In the genomic region with DNA sequence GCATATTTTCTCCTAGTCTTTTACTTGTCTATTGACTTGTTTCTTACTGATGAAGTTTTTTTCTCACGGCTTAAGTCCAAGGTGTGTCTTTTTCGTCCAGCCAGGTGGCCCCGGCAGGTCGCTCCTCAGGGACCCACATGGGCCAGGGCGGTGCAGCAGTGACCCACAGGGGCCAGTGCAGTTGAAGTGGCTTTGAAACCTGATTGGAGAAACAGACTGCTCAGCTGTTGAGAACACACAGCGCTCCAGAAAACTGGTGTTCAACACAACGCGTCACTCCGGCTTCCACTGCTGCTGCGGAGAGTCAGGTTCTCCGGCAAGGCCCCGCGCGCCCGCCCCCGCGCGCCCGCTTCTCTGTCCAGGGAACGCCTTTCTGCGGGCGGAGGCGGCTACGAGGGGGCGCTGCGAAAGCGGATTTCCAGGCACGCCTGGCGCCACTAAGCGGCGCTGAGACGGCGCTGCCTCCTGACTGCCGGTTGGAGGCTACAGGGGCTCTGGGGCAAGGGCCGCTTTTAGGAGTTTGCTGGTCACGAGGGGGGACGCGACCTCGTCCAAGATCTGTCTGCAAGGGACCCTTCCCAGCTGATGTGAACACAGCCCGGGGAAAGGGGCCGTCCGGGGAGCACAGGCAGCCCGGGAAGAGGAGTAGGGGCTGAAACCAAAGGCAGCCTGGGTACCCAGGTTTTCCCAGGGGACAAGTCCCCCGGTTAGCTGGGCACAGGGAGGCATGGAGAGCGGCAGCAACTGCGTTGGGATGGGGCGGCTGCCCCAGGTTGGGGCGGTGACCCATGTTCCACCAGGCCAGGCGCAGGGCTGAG, we compare ENCODE assay signal across 13 cellular contexts. TPM values are rescaled to one million over a fixed set of nuclear protein-coding genes. Genes with fewer than 3 reads are reported as not detected.
A peak's percentile ranks its signal among the peaks of the same experiment; 100 is the strongest.
DNase-seq lines count a peak whose midpoint lies in the region; ATAC-seq, FAIRE-seq and TF ChIP-seq lines count a peak whose summit lies in the region.
"Not testable (repeated sequence)": the region's sequence is repeated elsewhere in the genome, so short reads cannot be mapped to it uniquely, and the experiment has no call there.
"Had no signal": no experiment of that assay in that cellular context is flagged by ENCODE, and none has a peak within 500 bp of the region (broad histone marks: within the 10 kb centered on the region; RNA-seq: fewer than 3 reads in every experiment).

No MANE protein-coding gene starts in this region.

- POLR2A ChIA-PET in A549 (lab: Yijun Ruan, JAX): not testable (repeated sequence)

- peak overlapping the region; percentile 65 for H3K4me2 ChIP-seq in A549
- peak overlapping the region; percentile 28 for H3K4me2 ChIP-seq in GM23248 (ENCODE audit: unreplicated experiment)
- H3K4me2 ChIP-seq in MM.1S (ENCODE audit: low read depth, low read length): not testable (repeated sequence)
- H3K4me2 ChIP-seq in mammary epithelial cell (ENCODE audit: insufficient read depth, low read depth, low read length): peak overlapping the region; percentile 30
- peak overlapping the region; percentile 54 for H3K4me2 ChIP-seq in hepatocyte
- H3K4me2 ChIP-seq in skeletal muscle satellite cell (ENCODE audit: low read length): peak overlapping the region; percentile 52

- H3K27ac Mint-ChIP-seq in naive B cell: not testable (repeated sequence)

- H3F3A ChIP-seq in GM23248 (ENCODE audit: insufficient read depth); MM.1S (ENCODE audit: insufficient read depth, low read length): not testable (repeated sequence)

- CTCF ChIA-PET in A549 (lab: Yijun Ruan, JAX); mammary epithelial cell (lab: Charles Lee; ENCODE audit: low non-redundant PET): not testable (repeated sequence)

- not testable (repeated sequence) for TF ChIP-seq RAD21 in A549 (conservative IDR thresholded peaks at IDR 0.05 in 1 of 2, IDR thresholded peaks at IDR 0.05 in 1 of 2)

- not testable (repeated sequence) for H3K9me2 ChIP-seq in GM23248 (ENCODE audit: insufficient read depth); MM.1S (replicated peaks; ENCODE audit: insufficient read depth, low read length); hepatocyte (replicated peaks; ENCODE audit: insufficient read depth)

- not testable (repeated sequence) for BruUV-seq in mammary epithelial cell (replicated peaks; lab: Mats Ljungman, UMichigan)

- not testable (repeated sequence) for H3K4me3 Mint-ChIP-seq in activated T-cell treated with anti-CD3 and anti-CD28 coated beads, Interleukin-2, amount 50 U/mL, for 4 hours; naive B cell

- H2AFZ ChIP-seq in GM23248; MM.1S (ENCODE audit: low read length); mammary epithelial cell (ENCODE audit: low read depth, low read length); hepatocyte: not testable (repeated sequence)

- not testable (repeated sequence) for H3K4me3 ChIP-seq in A549; GM23248; MM.1S (ENCODE audit: low read length); mammary epithelial cell (replicated peaks in 1 of 3; ENCODE audit: insufficient read depth in 1 of 3, low read depth in 2 of 3, low read length in 3 of 3); hepatocyte; skeletal muscle satellite cell (ENCODE audit: low read length)

- not testable (repeated sequence) for H3K36me3 Mint-ChIP-seq in activated T-cell treated with anti-CD3 and anti-CD28 coated beads, Interleukin-2, amount 50 U/mL, for 4 hours (ENCODE audit: insufficient read depth); naive B cell

- H3K4me1 ChIP-seq in A549; GM23248 (ENCODE audit: insufficient read depth); MM.1S (ENCODE audit: low read length); mammary epithelial cell (ENCODE audit: insufficient read depth, low read length); hepatocyte (ENCODE audit: insufficient read depth); skeletal muscle satellite cell (ENCODE audit: control insufficient read depth, insufficient read depth, low read length): not testable (repeated sequence)

- WGBS in A549 (ENCODE audit: missing lambda C conversion rate): 0% methylated on average over 5 of the region's 49 CpGs
- WGBS in GM23248 (ENCODE audit: low coverage in 1 of 2, low lambda C conversion rate in 2 of 2, missing lambda C conversion rate in 2 of 2), 2 experiments: 8 to 23% methylated on average over 6 of the region's 49 CpGs
- WGBS in mammary epithelial cell (ENCODE audit: low coverage, missing lambda C conversion rate): 3% methylated on average over 5 of the region's 49 CpGs
- WGBS in hepatocyte (ENCODE audit: low lambda C conversion rate, missing lambda C conversion rate): 16% methylated on average over 9 of the region's 49 CpGs

- H3K27ac ChIP-seq in A549 (peak overlapping the region; percentile 85 to 86), GM23248 (peak overlapping the region; percentile 62), mammary epithelial cell (ENCODE audit: insufficient read depth, low read depth, low read length) (peak overlapping the region; percentile 22), hepatocyte (peak overlapping the region; percentile 53)
- H3K27ac ChIP-seq in MM.1S (ENCODE audit: low read length): not testable (repeated sequence)

- FAIRE-seq in A549 (lab: Jason Lieb, UNC): not testable (repeated sequence)

- H3K36me3 ChIP-seq in GM23248 (ENCODE audit: low read depth); MM.1S (replicated peaks; ENCODE audit: insufficient read depth, low read length); mammary epithelial cell (ENCODE audit: insufficient read depth, low read length); hepatocyte (replicated peaks; ENCODE audit: insufficient read depth, low read depth); skeletal muscle satellite cell (ENCODE audit: insufficient read depth, low read length): not testable (repeated sequence)

- dilution Hi-C loops in mammary epithelial cell (cut with HindIII; ENCODE audit: low sequenced_read_pairs): not testable (repeated sequence)

- H3K27me3 ChIP-seq in GM23248 (replicated peaks; ENCODE audit: insufficient read depth); MM.1S (replicated peaks; ENCODE audit: insufficient read depth, low read length); mammary epithelial cell (ENCODE audit: insufficient read depth, low read length); hepatocyte; skeletal muscle satellite cell (ENCODE audit: control insufficient read depth, insufficient read depth, low read length): not testable (repeated sequence)

- H3K9ac ChIP-seq in GM23248: peak overlapping the region; percentile 59
- not testable (repeated sequence) for H3K9ac ChIP-seq in MM.1S (ENCODE audit: low read length); skeletal muscle satellite cell (ENCODE audit: low read depth, low read length)
- peak overlapping the region; percentile 23 for H3K9ac ChIP-seq in mammary epithelial cell (ENCODE audit: insufficient read depth, low read length)

- ATAC-seq in A549 (peak; percentile 47 to 67), naive B cell (ENCODE audit: low read depth in 2 of 2) (peak; percentile 27 to 60)
- peak; percentile 60 to 75 for ATAC-seq in activated T-cell treated with anti-CD3 and anti-CD28 coated beads, Interleukin-2, amount 50 U/mL, for 4 hours

- not testable (repeated sequence) for TF ChIP-seq POLR2A in A549 (IDR thresholded peaks at IDR 0.05; ENCODE audit: low read length)

- DNase-seq in A549 (ENCODE audit: low read depth in 1 of 2, low spot score in 1 of 2); GM23248; MM.1S; activated T-cell treated with anti-CD3 and anti-CD28 coated beads, Interleukin-2, amount 50 U/mL, for 4 hours; mammary epithelial cell; hepatocyte (ENCODE audit: low spot score); naive B cell: not testable (repeated sequence)

- intact Hi-C loops in mammary epithelial cell (cut with micrococcal nuclease): not testable (repeated sequence)

- not testable (repeated sequence) for H4K20me1 ChIP-seq in GM23248 (ENCODE audit: insufficient read depth); MM.1S (ENCODE audit: insufficient read depth, low read length); mammary epithelial cell (ENCODE audit: insufficient read depth, low read length); hepatocyte (ENCODE audit: insufficient read depth, poor library complexity, severe bottlenecking)

- H3K79me2 ChIP-seq in GM23248 (ENCODE audit: insufficient read depth); MM.1S (ENCODE audit: low read length); hepatocyte: not testable (repeated sequence)
- H3K79me2 ChIP-seq in mammary epithelial cell (ENCODE audit: insufficient read depth, low read length): peaks cover 30% of the 10 kb centered on the region

- in situ Hi-C loops in GM23248 (cut with MboI); mammary epithelial cell (cut with MboI; ENCODE audit: low sequenced_read_pairs in 2 of 2): not testable (repeated sequence)

- H3K4me1 Mint-ChIP-seq in activated T-cell treated with anti-CD3 and anti-CD28 coated beads, Interleukin-2, amount 50 U/mL, for 4 hours (ENCODE audit: low read depth); naive B cell: not testable (repeated sequence)

- H3K27me3 Mint-ChIP-seq in activated T-cell treated with anti-CD3 and anti-CD28 coated beads, Interleukin-2, amount 50 U/mL, for 4 hours (ENCODE audit: low read depth); naive B cell: not testable (repeated sequence)

- not testable (repeated sequence) for TF ChIP-seq CTCF in A549 (IDR thresholded peaks at IDR 0.05); mammary epithelial cell (conservative IDR thresholded peaks at IDR 0.05 in 1 of 2, IDR thresholded peaks at IDR 0.05 in 1 of 2; ENCODE audit: extremely low read depth in 1 of 2, insufficient read depth in 1 of 2, low read depth in 1 of 2, low read length in 2 of 2); hepatocyte (IDR thresholded peaks at IDR 0.05; ENCODE audit: poor library complexity)
- TF ChIP-seq CTCF in MM.1S (IDR thresholded peaks at IDR 0.05; ENCODE audit: low read length): peak; percentile 4; the same call in 1 of the 2 replicates

- not testable (repeated sequence) for H3K9me3 ChIP-seq in A549; GM23248 (ENCODE audit: low read depth); MM.1S (replicated peaks; ENCODE audit: insufficient read depth, low read length); mammary epithelial cell (replicated peaks; ENCODE audit: insufficient read depth, low read length); hepatocyte (ENCODE audit: low read depth); skeletal muscle satellite cell (replicated peaks; ENCODE audit: low read length)

- not testable (repeated sequence) for TF ChIP-seq EP300 in A549 (IDR thresholded peaks at IDR 0.05)

- H3K9me3 Mint-ChIP-seq in activated T-cell treated with anti-CD3 and anti-CD28 coated beads, Interleukin-2, amount 50 U/mL, for 4 hours; naive B cell: not testable (repeated sequence)

RNA-seq across cellular contexts. Expression of gene FAM25C, which starts 13.0 kb away (rescaled TPM):
- polyA plus RNA-seq in A549 (2011; rRNA removed): 0.59 TPM in 1 of 2 replicates, not detected in the other
- polyA plus RNA-seq in A549 (2012; cell fraction: cytosol; rRNA removed): 1.8 and 3.9 TPM in 2 replicates
- 5.2 TPM in 1 of 2 replicates, not detected in the other for polyA plus RNA-seq in A549 (2012; cell fraction: nucleus; rRNA removed)
- polyA plus RNA-seq in A549 (2017; fragmentation: RNase III; extraction: RNeasy Plus Mini Kit Qiagen cat#74134 plus additional on column Dnase treatment): 0.70 to 0.73 TPM in 2 of 3 replicates, not detected in the other
- not detected in 2 replicates for polyA minus RNA-seq in A549 (2011; rRNA and poly(A)+ RNA removed)
- total RNA-seq in GM23248 (2014; rRNA removed; shearing (Covaris generic)): not detected in 2 replicates
- polyA plus RNA-seq in GM23248 (2016; fragmentation: Nextera tagmentation; extraction: Ambion mirVana): not detected in 2 replicates
- not detected for total RNA-seq in activated T-cell treated with anti-CD3 and anti-CD28 coated beads, Interleukin-2, amount 50 U/mL, for 4 hours
- total RNA-seq in mammary epithelial cell: not detected
- 1.1 TPM for polyA plus RNA-seq in mammary epithelial cell
- polyA minus RNA-seq in mammary epithelial cell: not detected
- total RNA-seq in hepatocyte: not detected in 2 replicates
- polyA plus RNA-seq in hepatocyte: not detected in 2 replicates
- not detected for polyA plus RNA-seq in naive B cell (ENCODE audit: low read depth in 6 of 6)
- not detected in 2 replicates for total RNA-seq in skeletal muscle satellite cell (2012; rRNA removed)
- total RNA-seq: A172; activated naive CD4-positive, alpha-beta T cell treated with anti-CD3 and anti-CD28 coated beads for 36 hours; SJCRH30; skeletal muscle tissue; tibial nerve had no signal
